8 cellular contexts compared by ENCODE assay signal in genomic region chr4:53706422-53707032, GRCh38.
DNase-seq lines count a peak whose midpoint lies in the region; ATAC-seq and TF ChIP-seq lines count a peak whose summit lies in the region.

No MANE protein-coding gene starts in this region.

- H3K36me3 ChIP-seq in HEK293 (ENCODE audit: control insufficient read depth in 2 of 2, insufficient read depth in 1 of 2, low read length in 2 of 2): no peaks in the 10 kb centered on the region
- H3K36me3 ChIP-seq in mucosa of descending colon (ENCODE audit: low read depth): no peaks in the 10 kb centered on the region

- H3K36me3 Mint-ChIP-seq in activated CD8-positive, alpha-beta T cell treated with anti-CD3 and anti-CD28 coated beads, Interleukin-2, amount 10 ng/mL, durations not matched to agents 7 days and 5 days (ENCODE audit: low read depth): no peaks in the 10 kb centered on the region

- H3K27ac ChIP-seq in HEK293 (ENCODE audit: extremely low read depth, low read depth, low read length): no peak overlapping the region

- H3K4me1 ChIP-seq in HEK293 (ENCODE audit: control insufficient read depth, insufficient read depth, low read length): peaks cover 11% of the 10 kb centered on the region
- H3K4me1 ChIP-seq in mucosa of descending colon (ENCODE audit: low read depth): peaks cover 13% of the 10 kb centered on the region

- CTCF ChIA-PET in HEK293 (lab: Yijun Ruan, JAX): interaction anchor here (0.5 to 1.8 kb wide), 20 partner anchors 8 to 1297 kb away, joined by 3 to 9 read pairs (median 4); no protein-coding TSS in a partner anchor
- CTCF ChIA-PET in activated CD8-positive, alpha-beta T cell treated with anti-CD3 and anti-CD28 coated beads, Interleukin-2, amount 10 ng/mL, durations not matched to agents 7 days and 5 days (lab: Charles Lee): interaction anchor here (1.3 kb wide), 1 partner anchor 527 kb away, joined by 8 read pairs; no protein-coding TSS in a partner anchor

- peaks cover 4% of the 10 kb centered on the region for H3K27me3 Mint-ChIP-seq in activated CD8-positive, alpha-beta T cell treated with anti-CD3 and anti-CD28 coated beads, Interleukin-2, amount 10 ng/mL, durations not matched to agents 7 days and 5 days (ENCODE audit: low read depth)

- POLR2A ChIA-PET in HEK293 (lab: Yijun Ruan, JAX): no interaction called here
- POLR2A ChIA-PET in activated CD8-positive, alpha-beta T cell treated with anti-CD3 and anti-CD28 coated beads, Interleukin-2, amount 10 ng/mL, durations not matched to agents 7 days and 5 days (lab: Charles Lee): no interaction called here

- H3K9me3 ChIP-seq in HEK293 (ENCODE audit: control insufficient read depth, insufficient read depth, low read depth, low read length) (no peaks in the 10 kb centered on the region), mucosa of descending colon (no peaks in the 10 kb centered on the region)

- intact Hi-C loops in mucosa of descending colon (cut with DNase I, micrococcal nuclease): loop anchor here (5.0 to 10.0 kb wide), 2 partner anchors 508 to 526 kb away; no protein-coding TSS in a partner anchor

- no peak overlapping the region for H3K27ac Mint-ChIP-seq in activated CD8-positive, alpha-beta T cell treated with anti-CD3 and anti-CD28 coated beads, Interleukin-2, amount 10 ng/mL, durations not matched to agents 7 days and 5 days

- H3K4me3 ChIP-seq in HEK293 (ENCODE audit: low read depth, low read length) (no peak overlapping the region), mucosa of descending colon (no peak overlapping the region)

- H3K4me1 Mint-ChIP-seq in activated CD8-positive, alpha-beta T cell treated with anti-CD3 and anti-CD28 coated beads, Interleukin-2, amount 10 ng/mL, durations not matched to agents 7 days and 5 days (ENCODE audit: low read depth): peaks cover 11% of the 10 kb centered on the region

- TF ChIP-seq CTCF in HEK293 (tag by site-specific recombination; IDR thresholded peaks at IDR 0.05) (no peak), mucosa of descending colon (IDR thresholded peaks at IDR 0.05) (peak; percentile 43)

- H3K9me3 Mint-ChIP-seq in activated CD8-positive, alpha-beta T cell treated with anti-CD3 and anti-CD28 coated beads, Interleukin-2, amount 10 ng/mL, durations not matched to agents 7 days and 5 days (ENCODE audit: insufficient read depth): no peaks in the 10 kb centered on the region

- no peak overlapping the region for H3K4me3 Mint-ChIP-seq in activated CD8-positive, alpha-beta T cell treated with anti-CD3 and anti-CD28 coated beads, Interleukin-2, amount 10 ng/mL, durations not matched to agents 7 days and 5 days

- DNase-seq in ELR (ENCODE audit: low read depth) (peak; percentile 70), NCI-H526 (lab: John Stamatoyannopoulos, UW) (peak; percentile 85 to 89), dedifferentiated amniotic fluid mesenchymal stem cell (ENCODE audit: extremely low spot score) (peak; percentile 81), mucosa of descending colon (peak in 1 of 3 donors; percentile 55), T-helper 9 cell (no peak)
- no peak for DNase-seq in activated CD8-positive, alpha-beta T cell treated with anti-CD3 and anti-CD28 coated beads, Interleukin-2, amount 10 ng/mL, durations not matched to agents 7 days and 5 days

- ATAC-seq in mucosa of descending colon: peak; percentile 41
- no peak for ATAC-seq in activated CD8-positive, alpha-beta T cell treated with anti-CD3 and anti-CD28 coated beads, Interleukin-2, amount 10 ng/mL, durations not matched to agents 7 days and 5 days
- no peak for ATAC-seq in HG02884 (IDR thresholded peaks at IDR 0.05; ENCODE audit: unreplicated experiment)

TF ChIP-seq in HEK293, 187 proteins besides CTCF, POLR2A, EP300 and RAD21:
- TF ChIP-seq OVOL3 (tag by site-specific recombination; IDR thresholded peaks at IDR 0.05): no peak
- TF ChIP-seq ZNF473 (tag by site-specific recombination; IDR thresholded peaks at IDR 0.05): no peak
- TF ChIP-seq ZBTB26 (tag by site-specific recombination; optimal IDR thresholded peaks at IDR 0.05): no peak
- peak; percentile 58 for TF ChIP-seq ZNF654 (tag by site-specific recombination; IDR thresholded peaks at IDR 0.05; ENCODE audit: low read depth)

Comparison
In these comparisons a context has a peak if more than half of its experiments do, and no peak if none do; other contexts are left out.
1. DNase-seq: peak in ELR (single experiment), NCI-H526 (2 of 2) and dedifferentiated amniotic fluid mesenchymal stem cell (single experiment); none in activated CD8-positive, alpha-beta T cell treated with anti-CD3 and anti-CD28 coated beads, Interleukin-2, amount 10 ng/mL, durations not matched to agents 7 days and 5 days (single experiment) and T-helper 9 cell (single experiment).